ENCODE assay signal across 10 cellular contexts in genomic region chr10:110923856-110924493, GRCh38. TPM values are rescaled to one million over a fixed set of nuclear protein-coding genes. Genes with fewer than 3 reads are reported as not detected.
A peak's percentile ranks its signal among the peaks of the same experiment; 100 is the strongest.
DNase-seq lines count a peak whose midpoint lies in the region; ATAC-seq and TF ChIP-seq lines count a peak whose summit lies in the region.
"Had no signal": no experiment of that assay in that cellular context is flagged by ENCODE, and none has a peak within 500 bp of the region (broad histone marks: within the 10 kb centered on the region; RNA-seq: fewer than 3 reads in every experiment).

No MANE protein-coding gene starts in this region.

- H3K9me3 ChIP-seq in HAP-1: no peaks in the 10 kb centered on the region
- H3K9me3 ChIP-seq: stomach had no signal

- DNase-seq in GM12864 (ENCODE audit: low read depth): peak; percentile 19
- no peak for DNase-seq in HFFc6
- peak; percentile 7 for DNase-seq in RPMI7951 (ENCODE audit: low read depth)
- peak; percentile 7 to 12 for DNase-seq in lung microvascular endothelial cell (ENCODE audit: low read depth in 2 of 2)
- no peak for DNase-seq in DMS153 treated with DMSO at 0.1 percent for 48 hours (lab: John Stamatoyannopoulos, UW; ENCODE audit: unreplicated experiment)
- no peak for DNase-seq in stimulated activated CD4-positive, alpha-beta T cell treated with anti-CD3 and anti-CD28 coated beads, Interleukin-2, amount 100 ng/mL, for 48 hours
- no peak for DNase-seq in HAP-1 (ENCODE audit: low spot score in 2 of 2)
- DNase-seq: stomach had no signal

- no peaks in the 10 kb centered on the region for H3K27me3 ChIP-seq in HAP-1 (ENCODE audit: low read depth)
- H3K27me3 ChIP-seq: stomach had no signal

- H3K4me3 ChIP-seq in GM12864 (ENCODE audit: low read depth, low read length) (peak overlapping the region; percentile 14; the same call in 1 of the 2 replicates), HAP-1 (no peak overlapping the region)
- H3K4me3 ChIP-seq: stomach had no signal

- peaks cover 3% of the 10 kb centered on the region for H3K36me3 Mint-ChIP-seq in HFFc6 (ENCODE audit: low read depth)
- H3K36me3 Mint-ChIP-seq: mesothelial cell of epicardium had no signal

- in situ Hi-C loops in HAP-1 (cut with MboI; ENCODE audit: low sequenced_read_pairs): no loop called here

- no peak for TF ChIP-seq CTCF in GM12864 (IDR thresholded peaks at IDR 0.05; ENCODE audit: low read depth, low read length, missing control alignments)
- TF ChIP-seq CTCF in HFFc6 (IDR thresholded peaks at IDR 0.05): no peak

- 0 out of 2 replicates have a peak, but pooled peaks cover 2% of the 10 kb centered on the region for H3K27me3 Mint-ChIP-seq in HFFc6 (ENCODE audit: insufficient read depth)

- H3K4me1 ChIP-seq in HAP-1: peaks cover 18% of the 10 kb centered on the region

- H3K36me3 ChIP-seq in HAP-1 (replicated peaks): no peaks in the 10 kb centered on the region
- H3K36me3 ChIP-seq: stomach had no signal

- H3K4me1 Mint-ChIP-seq in HFFc6 (ENCODE audit: low read depth): peaks cover 33% of the 10 kb centered on the region

- no peak overlapping the region for H3K4me3 Mint-ChIP-seq in HFFc6
- H3K4me3 Mint-ChIP-seq: mesothelial cell of epicardium had no signal

- no peak for ATAC-seq in SK-N-SH treated with all-trans-retinoic acid at 6 μM for 48 hours

- no peaks in the 10 kb centered on the region for H3K9me3 Mint-ChIP-seq in HFFc6
- H3K9me3 Mint-ChIP-seq: mesothelial cell of epicardium had no signal

- H3K27ac Mint-ChIP-seq in HFFc6: peak overlapping the region; percentile 55
- H3K27ac Mint-ChIP-seq: mesothelial cell of epicardium had no signal

TF ChIP-seq in SK-N-SH treated with all-trans-retinoic acid at 6 μM for 48 hours, 23 proteins besides CTCF, POLR2A, EP300 and RAD21:
- TF ChIP-seq GLIS3 (CRISPR knock-in tag; IDR thresholded peaks at IDR 0.05) (no peak), OSR1 (CRISPR knock-in tag; IDR thresholded peaks at IDR 0.05) (no peak), ZNF565 (CRISPR knock-in tag; conservative IDR thresholded peaks at IDR 0.05; ENCODE audit: low read depth) (no peak), RARB (CRISPR knock-in tag; IDR thresholded peaks at IDR 0.05) (no peak), ISL1 (CRISPR knock-in tag; IDR thresholded peaks at IDR 0.05) (no peak), CSRNP3 (CRISPR knock-in tag; IDR thresholded peaks at IDR 0.05) (no peak), ESRRG (CRISPR knock-in tag; IDR thresholded peaks at IDR 0.05) (no peak), BACH2 (CRISPR knock-in tag; IDR thresholded peaks at IDR 0.05; ENCODE audit: borderline replicate concordance) (no peak)
- TF ChIP-seq, protein P1, sequence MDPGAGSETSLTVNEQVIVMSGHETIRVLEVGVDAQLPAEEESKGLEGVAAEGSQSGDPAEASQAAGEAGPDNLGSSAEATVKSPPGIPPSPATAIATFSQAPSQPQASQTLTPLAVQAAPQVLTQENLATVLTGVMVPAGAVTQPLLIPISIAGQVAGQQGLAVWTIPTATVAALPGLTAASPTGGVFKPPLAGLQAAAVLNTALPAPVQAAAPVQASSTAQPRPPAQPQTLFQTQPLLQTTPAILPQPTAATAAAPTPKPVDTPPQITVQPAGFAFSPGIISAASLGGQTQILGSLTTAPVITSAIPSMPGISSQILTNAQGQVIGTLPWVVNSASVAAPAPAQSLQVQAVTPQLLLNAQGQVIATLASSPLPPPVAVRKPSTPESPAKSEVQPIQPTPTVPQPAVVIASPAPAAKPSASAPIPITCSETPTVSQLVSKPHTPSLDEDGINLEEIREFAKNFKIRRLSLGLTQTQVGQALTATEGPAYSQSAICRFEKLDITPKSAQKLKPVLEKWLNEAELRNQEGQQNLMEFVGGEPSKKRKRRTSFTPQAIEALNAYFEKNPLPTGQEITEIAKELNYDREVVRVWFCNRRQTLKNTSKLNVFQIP (CRISPR knock-in tag; IDR thresholded peaks at IDR 0.05; ENCODE audit: borderline replicate concordance, low read depth): no peak
- TF ChIP-seq, protein P2, sequence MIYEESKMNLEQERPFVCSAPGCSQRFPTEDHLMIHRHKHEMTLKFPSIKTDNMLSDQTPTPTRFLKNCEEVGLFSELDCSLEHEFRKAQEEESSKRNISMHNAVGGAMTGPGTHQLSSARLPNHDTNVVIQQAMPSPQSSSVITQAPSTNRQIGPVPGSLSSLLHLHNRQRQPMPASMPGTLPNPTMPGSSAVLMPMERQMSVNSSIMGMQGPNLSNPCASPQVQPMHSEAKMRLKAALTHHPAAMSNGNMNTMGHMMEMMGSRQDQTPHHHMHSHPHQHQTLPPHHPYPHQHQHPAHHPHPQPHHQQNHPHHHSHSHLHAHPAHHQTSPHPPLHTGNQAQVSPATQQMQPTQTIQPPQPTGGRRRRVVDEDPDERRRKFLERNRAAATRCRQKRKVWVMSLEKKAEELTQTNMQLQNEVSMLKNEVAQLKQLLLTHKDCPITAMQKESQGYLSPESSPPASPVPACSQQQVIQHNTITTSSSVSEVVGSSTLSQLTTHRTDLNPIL (CRISPR knock-in tag; IDR thresholded peaks at IDR 0.05; ENCODE audit: low read depth): no peak

RNA-seq across cellular contexts. Expression of gene SHOC2, which starts 4.6 kb away (rescaled TPM):
- total RNA-seq in HFFc6 (2021; fragmentation: NEBNext Ultra II Directional; extraction: Animal tissue kit (Norgen Biotek cat#: 25700)): 10 to 100 TPM; 48.9 to 61.1 (median 56.6) TPM
- 27.3 and 35.3 TPM in 2 replicates for total RNA-seq in RPMI7951 (2014; rRNA removed; shearing (Covaris generic))
- total RNA-seq in lung microvascular endothelial cell: 34.4 and 56.3 TPM in 2 replicates

RNA-seq across cellular contexts. Expression of gene BBIP1, which starts 5.0 kb away (rescaled TPM):
- total RNA-seq in HFFc6 (2021; fragmentation: NEBNext Ultra II Directional; extraction: Animal tissue kit (Norgen Biotek cat#: 25700)): 10 to 100 TPM; 28.5 to 36.1 (median 31.2) TPM
- total RNA-seq in RPMI7951 (2014; rRNA removed; shearing (Covaris generic)): 32.5 and 37.7 TPM in 2 replicates
- 15.3 and 17.9 TPM in 2 replicates for total RNA-seq in lung microvascular endothelial cell

RNA-seq across cellular contexts. Expression of gene PDCD4, which starts 52.2 kb away (rescaled TPM):
- total RNA-seq in HFFc6 (2021; fragmentation: NEBNext Ultra II Directional; extraction: Animal tissue kit (Norgen Biotek cat#: 25700)): 10 to 100 TPM; 56.0 to 85.6 (median 72.8) TPM
- total RNA-seq in RPMI7951 (2014; rRNA removed; shearing (Covaris generic)): 15.5 and 16.3 TPM in 2 replicates
- total RNA-seq in lung microvascular endothelial cell: 102 and 172 TPM in 2 replicates

Comparison
In these comparisons a context has a peak if more than half of its experiments do, and no peak if none do; other contexts are left out.
1. DNase-seq: peak in GM12864 (single experiment), RPMI7951 (single experiment) and lung microvascular endothelial cell (2 of 2); none in HFFc6 (single experiment), DMS153 treated with DMSO at 0.1 percent for 48 hours (single experiment), stimulated activated CD4-positive, alpha-beta T cell treated with anti-CD3 and anti-CD28 coated beads, Interleukin-2, amount 100 ng/mL, for 48 hours (0 of 2) and HAP-1 (0 of 2).